In genomic region chr3:81643721-81644120, GRCh38 we compare ENCODE assay signal across 8 cellular contexts.
DNase-seq lines count a peak whose midpoint lies in the region; ATAC-seq, FAIRE-seq and TF ChIP-seq lines count a peak whose summit lies in the region.

No MANE protein-coding gene starts in this region.

- in situ Hi-C loops in ACHN (cut with HindIII; ENCODE audit: low pct_ligation_motif_present, low pct_unique_long_range_greater_than_20kb, low sequenced_read_pairs) = no loop called here

- peaks cover 22% of the 10 kb centered on the region for H3K4me1 ChIP-seq in left ventricle myocardium inferior

- peak; percentile 33 for DNase-seq in ACHN
- DNase-seq in HCEC 1CT = peak; percentile 13
- DNase-seq in SK-N-DZ (ENCODE audit: low spot score) = peak; percentile 42
- DNase-seq in left ventricle myocardium inferior = no peak
- DNase-seq in frontal cortex (ENCODE audit: low spot score in 2 of 2) = no peak
- no peak for DNase-seq in activated T-cell treated with anti-CD3 and anti-CD28 coated beads, Interleukin-2, amount 50 U/mL, for 1 hour

- H3K9me3 ChIP-seq in left ventricle myocardium inferior (replicated peaks) = no peaks in the 10 kb centered on the region

- peak; percentile 53 for TF ChIP-seq CTCF in left ventricle myocardium inferior (IDR thresholded peaks at IDR 0.05; ENCODE audit: borderline replicate concordance)

- H3K27ac ChIP-seq in left ventricle myocardium inferior (replicated peaks) = no peak overlapping the region

- H3K36me3 ChIP-seq in left ventricle myocardium inferior = peaks cover 16% of the 10 kb centered on the region

- H3K4me3 ChIP-seq in left ventricle myocardium inferior = no peak overlapping the region

- no peak for TF ChIP-seq POLR2A in GM18505 (IDR thresholded peaks at IDR 0.05; ENCODE audit: borderline replicate concordance, extremely low read depth, insufficient read depth, insufficient read length)

- no peaks in the 10 kb centered on the region for H3K27me3 ChIP-seq in left ventricle myocardium inferior (ENCODE audit: low read depth)

- intact Hi-C loops in left ventricle myocardium inferior (cut with micrococcal nuclease) = no loop called here

- no peak for FAIRE-seq in frontal cortex (lab: Jason Lieb, UNC)

- ATAC-seq in GM18907 (IDR thresholded peaks at IDR 0.05; ENCODE audit: unreplicated experiment) (no peak), GM18505 (IDR thresholded peaks at IDR 0.05; ENCODE audit: unreplicated experiment) (no peak)

Comparison
In these comparisons a context has a peak if more than half of its experiments do, and no peak if none do; other contexts are left out.
1. DNase-seq: peak in ACHN (single experiment), HCEC 1CT (single experiment) and SK-N-DZ (single experiment); none in left ventricle myocardium inferior (single experiment), frontal cortex (0 of 2) and activated T-cell treated with anti-CD3 and anti-CD28 coated beads, Interleukin-2, amount 50 U/mL, for 1 hour (single experiment).